Comparison of ENCODE assay signal across 7 cellular contexts in the genomic region with DNA sequence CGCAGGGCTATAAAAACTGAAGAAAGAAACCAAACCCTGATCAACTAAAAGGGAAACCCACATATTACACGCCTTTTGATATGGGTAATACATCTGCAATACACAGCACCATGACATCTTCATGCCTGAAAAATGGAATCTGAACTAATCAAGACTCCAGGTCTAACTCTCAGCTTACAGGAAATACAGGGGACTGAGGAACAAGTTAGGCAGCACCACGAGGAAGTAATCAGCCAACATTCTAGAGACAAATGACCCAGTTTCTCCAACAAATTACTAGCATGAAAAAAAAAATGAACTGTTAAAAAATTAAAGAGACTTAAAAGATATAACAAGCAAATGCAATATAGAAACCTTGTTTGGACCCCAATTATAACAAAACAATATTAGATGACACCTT.
"Had no signal": no experiment of that assay in that cellular context is flagged by ENCODE, and none has a peak within 500 bp of the region (broad histone marks: within the 10 kb centered on the region; RNA-seq: fewer than 3 reads in every experiment).

No MANE protein-coding gene starts in this region.

- H3K27ac ChIP-seq: HL-60, KMS-11 had no signal

- DNase-seq: IMR-90, KBM-7, KG1 had no signal

- H3K4me2 ChIP-seq: KMS-11 had no signal

- H3K9ac ChIP-seq: KMS-11 had no signal

- ATAC-seq: K562 had no signal

- H3K4me3 ChIP-seq: K562 had no signal

- FAIRE-seq: HTR-8/SVneo, K562 had no signal
